9 cellular contexts compared by ENCODE assay signal in the genomic region with DNA sequence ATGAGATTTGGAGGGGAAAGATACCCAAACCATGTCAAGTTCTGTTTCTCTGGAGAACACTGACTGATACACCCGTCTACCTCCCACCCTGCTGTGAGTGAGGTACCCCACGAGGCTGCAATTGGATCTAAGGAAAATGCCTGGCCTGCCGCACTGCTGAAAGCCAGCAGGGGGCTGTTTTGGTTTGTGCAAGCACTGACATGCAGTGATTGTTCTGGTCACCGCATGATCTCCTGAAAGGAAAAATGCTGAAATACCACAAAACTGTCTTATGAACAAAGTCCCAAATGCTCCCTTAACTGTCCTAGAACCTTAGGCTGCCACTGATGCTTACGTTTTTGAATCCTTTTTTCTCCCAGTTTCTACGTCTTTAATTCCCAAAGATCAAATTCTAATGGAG.
DNase-seq lines count a peak whose midpoint lies in the region; ATAC-seq and TF ChIP-seq lines count a peak whose summit lies in the region.
"Had no signal": no experiment of that assay in that cellular context is flagged by ENCODE, and none has a peak within 500 bp of the region (broad histone marks: within the 10 kb centered on the region; RNA-seq: fewer than 3 reads in every experiment).

No MANE protein-coding gene starts in this region.

- intact Hi-C loops in left colon (cut with DNase I, micrococcal nuclease): no loop called here

- no peak overlapping the region for H2AFZ ChIP-seq in hepatocyte

- no peaks in the 10 kb centered on the region for H3K36me3 ChIP-seq in hepatocyte (replicated peaks; ENCODE audit: insufficient read depth, low read depth)

- no peaks in the 10 kb centered on the region for H3K9me2 ChIP-seq in hepatocyte (replicated peaks; ENCODE audit: insufficient read depth)

- POLR2A ChIA-PET in WTC11 (lab: Charles Lee): no interaction called here

- H3K36me3 Mint-ChIP-seq in WTC11: no peaks in the 10 kb centered on the region

- peak; percentile 55 for DNase-seq in NCI-H146 (lab: John Stamatoyannopoulos, UW)
- no peak for DNase-seq in NCI-H146 treated with DMSO at 0.1 percent for 48 hours (lab: John Stamatoyannopoulos, UW; ENCODE audit: unreplicated experiment)
- peak; percentile 28 for DNase-seq in WTC11 (ENCODE audit: low spot score)
- DNase-seq in hepatocyte (ENCODE audit: low spot score): peak; percentile 39
- peak; percentile 94 for DNase-seq in smooth muscle cell of the brain vasculature (ENCODE audit: low read depth, low spot score)
- no peak for DNase-seq in NCI-H187 (lab: John Stamatoyannopoulos, UW)
- DNase-seq in left colon: no peak
- DNase-seq: NCI-H510A had no signal

- peaks cover 28% of the 10 kb centered on the region for H3K4me1 Mint-ChIP-seq in WTC11

- CTCF ChIA-PET in WTC11 (lab: Charles Lee): no interaction called here

- H3K4me3 Mint-ChIP-seq in WTC11: no peak overlapping the region

- H3K27me3 ChIP-seq in hepatocyte: no peaks in the 10 kb centered on the region

- H3K79me2 ChIP-seq in hepatocyte: no peaks in the 10 kb centered on the region

- H3K4me1 ChIP-seq in hepatocyte (ENCODE audit: insufficient read depth): no peaks in the 10 kb centered on the region

- H3K27ac Mint-ChIP-seq in WTC11: no peak overlapping the region

- no peaks in the 10 kb centered on the region for H3K27me3 Mint-ChIP-seq in WTC11 (ENCODE audit: low read depth)

- no peak overlapping the region for H3K4me2 ChIP-seq in hepatocyte

- H3K9me3 ChIP-seq in hepatocyte (ENCODE audit: low read depth): no peaks in the 10 kb centered on the region

- 48% methylated on average over 6 of the region's 6 CpGs for WGBS in hepatocyte (ENCODE audit: low lambda C conversion rate, missing lambda C conversion rate)

- H3K4me3 ChIP-seq in hepatocyte: no peak overlapping the region

- no peak overlapping the region for H3K27ac ChIP-seq in hepatocyte

- peaks cover 15% of the 10 kb centered on the region for H3K9me3 Mint-ChIP-seq in WTC11

- TF ChIP-seq CTCF in WTC11 (IDR thresholded peaks at IDR 0.05) (no peak), hepatocyte (IDR thresholded peaks at IDR 0.05; ENCODE audit: poor library complexity) (peak; percentile 36)

- ATAC-seq in WTC11 (peak; percentile 60), HG03354 (IDR thresholded peaks at IDR 0.05; ENCODE audit: poor library complexity, severe bottlenecking, unreplicated experiment) (no peak), left colon (no peak)

- H4K20me1 ChIP-seq in hepatocyte (ENCODE audit: insufficient read depth, poor library complexity, severe bottlenecking): no peaks in the 10 kb centered on the region

TF ChIP-seq in WTC11, 78 proteins besides CTCF, POLR2A, EP300 and RAD21:
- peak; percentile 12; the same call in 1 of the 2 replicates for TF ChIP-seq ZNF423 (CRISPR knock-in tag; IDR thresholded peaks at IDR 0.05)
- TF ChIP-seq ZNF138 (CRISPR knock-in tag; conservative IDR thresholded peaks at IDR 0.05): no peak

Comparison
In these comparisons a context has a peak if more than half of its experiments do, and no peak if none do; other contexts are left out.
1. DNase-seq: peak in NCI-H146 (single experiment), WTC11 (single experiment), hepatocyte (single experiment) and smooth muscle cell of the brain vasculature (single experiment); none in NCI-H146 treated with DMSO at 0.1 percent for 48 hours (single experiment), NCI-H187 (0 of 2) and left colon (0 of 2).